26 cellular contexts compared by ENCODE assay signal in genomic region chr2:33967103-33967502, GRCh38.
"Had no signal": no experiment of that assay in that cellular context is flagged by ENCODE, and none has a peak within 500 bp of the region (broad histone marks: within the 10 kb centered on the region; RNA-seq: fewer than 3 reads in every experiment).

No MANE protein-coding gene starts in this region.

- H3K27me3 ChIP-seq: colonic mucosa, esophagus squamous epithelium, gastrocnemius medialis, heart right ventricle, left lung had no signal

- ATAC-seq: effector memory CD8-positive, alpha-beta T cell; esophagus mucosa; gastrocnemius medialis; heart right ventricle; left cardiac atrium; left lung; left ventricle myocardium superior; lower lobe of right lung; mucosa of descending colon had no signal

- H3K4me1 ChIP-seq: colonic mucosa, esophagus squamous epithelium, gastrocnemius medialis, heart right ventricle, left lung, lower lobe of right lung had no signal

- H3K4me3 ChIP-seq: colonic mucosa, esophagus squamous epithelium, gastrocnemius medialis, heart right ventricle, left lung, lower lobe of right lung, mucosa of descending colon had no signal

- DNase-seq: colonic mucosa; cortex of kidney; effector CD8-positive, alpha-beta T cell; effector memory CD8-positive, alpha-beta T cell; endodermal cell; erythroblast; esophagus squamous epithelium; foreskin fibroblast; foreskin melanocyte; gastrocnemius medialis; glutamatergic neuron; head of caudate nucleus; heart right ventricle; hippocampal formation; left cardiac atrium; left lung; left ventricle myocardium superior; lower lobe of right lung; mesenchymal stem cell; mucosa of descending colon; naive B cell had no signal

- H3K9me3 ChIP-seq: colonic mucosa, esophagus squamous epithelium, gastrocnemius medialis, heart right ventricle, left lung, lower lobe of right lung, mucosa of descending colon had no signal

- H3K27ac ChIP-seq: colonic mucosa, epithelial cell of prostate, esophagus squamous epithelium, gastrocnemius medialis, heart right ventricle, left lung, lower lobe of right lung had no signal

- FAIRE-seq: endometrium, islet of Langerhans, keratinocyte had no signal

- H3K36me3 ChIP-seq: colonic mucosa, esophagus squamous epithelium, gastrocnemius medialis, heart right ventricle, left lung, lower lobe of right lung had no signal
